23 cellular contexts compared by ENCODE assay signal in genomic region chr5:113058706-113059226, GRCh38.
DNase-seq lines count a peak whose midpoint lies in the region; ATAC-seq and TF ChIP-seq lines count a peak whose summit lies in the region.
"Had no signal": no experiment of that assay in that cellular context is flagged by ENCODE, and none has a peak within 500 bp of the region (broad histone marks: within the 10 kb centered on the region; RNA-seq: fewer than 3 reads in every experiment).

No MANE protein-coding gene starts in this region.

- H3K27ac ChIP-seq in ectodermal cell (ENCODE audit: insufficient read depth, low read depth, low read length, poor library complexity, severe bottlenecking) (peak overlapping the region; percentile 80), thymus (ENCODE audit: low read depth) (peak overlapping the region; percentile 50), right lobe of liver (no peak overlapping the region)
- H3K27ac ChIP-seq: 22Rv1, hepatocyte, thoracic aorta had no signal

- H3K27me3 Mint-ChIP-seq in mesothelial cell of epicardium (ENCODE audit: low read depth): no peaks in the 10 kb centered on the region
- H3K27me3 Mint-ChIP-seq: activated CD4-positive, alpha-beta memory T cell treated with anti-CD3 and anti-CD28 coated beads, Interleukin-2, amount 10 ng/mL, durations not matched to agents 7 days and 5 days had no signal

- H3K4me3 Mint-ChIP-seq in mesothelial cell of epicardium: no peak overlapping the region
- H3K4me3 Mint-ChIP-seq: activated CD4-positive, alpha-beta memory T cell treated with anti-CD3 and anti-CD28 coated beads, Interleukin-2, amount 10 ng/mL, durations not matched to agents 7 days and 5 days; activated naive CD4-positive, alpha-beta T cell treated with anti-CD3 and anti-CD28 coated beads for 36 hours had no signal

- intact Hi-C loops in right lobe of liver (cut with DNase I): no loop called here

- H3K36me3 Mint-ChIP-seq in mesothelial cell of epicardium: peaks cover 13% of the 10 kb centered on the region

- no peak for ATAC-seq in right lobe of liver
- ATAC-seq in HG02938 (IDR thresholded peaks at IDR 0.05; ENCODE audit: unreplicated experiment): no peak

- WGBS in ectodermal cell, 2 experiments: 89% methylated on average over 6 of the region's 6 CpGs
- 55% methylated on average over 6 of the region's 6 CpGs for WGBS in thymus
- 64% methylated on average over 4 of the region's 6 CpGs for WGBS in right lobe of liver (ENCODE audit: insufficient coverage, low coverage, low lambda C conversion rate, missing lambda C conversion rate)

- DNase-seq in NCI-H146 (lab: John Stamatoyannopoulos, UW) (peak; percentile 40), NCI-H146 treated with DMSO at 0.1 percent for 48 hours (lab: John Stamatoyannopoulos, UW; ENCODE audit: unreplicated experiment) (no peak), mesothelial cell of epicardium (ENCODE audit: low spot score in 2 of 2, unreplicated experiment in 2 of 2) (no peak), right lobe of liver (no peak), inferior parietal cortex (ENCODE audit: extremely low spot score) (no peak)
- DNase-seq: activated CD4-positive, alpha-beta memory T cell treated with anti-CD3 and anti-CD28 coated beads, Interleukin-2, amount 10 ng/mL, durations not matched to agents 7 days and 5 days; activated CD4-positive, CD25-positive, alpha-beta regulatory T cell; activated naive CD4-positive, alpha-beta T cell treated with anti-CD3 and anti-CD28 coated beads for 36 hours; activated T-cell treated with anti-CD3 and anti-CD28 coated beads, Interleukin-2, amount 50 U/mL, for 1 hour; AML-193; cerebellar nuclear complex; effector memory CD4-positive, alpha-beta T cell; NCI-H1930; NCI-H524 treated with DMSO at 0.1 percent for 48 hours; stimulated activated CD4-positive, alpha-beta T cell treated with anti-CD3 and anti-CD28 coated beads, Interleukin-15, amount 100 ng/mL, for 24 hours; T-helper 2 cell had no signal

- TF ChIP-seq CTCF in mesothelial cell of epicardium (IDR thresholded peaks at IDR 0.05; ENCODE audit: unreplicated experiment) (no peak), right lobe of liver (IDR thresholded peaks at IDR 0.05) (no peak)

- no peaks in the 10 kb centered on the region for H3K9me3 ChIP-seq in ectodermal cell (ENCODE audit: control insufficient read depth, low read length)
- H3K9me3 ChIP-seq in thymus (ENCODE audit: control insufficient read depth): no peaks in the 10 kb centered on the region
- no peaks in the 10 kb centered on the region for H3K9me3 ChIP-seq in right lobe of liver
- H3K9me3 ChIP-seq: MG63, thoracic aorta had no signal

- peak overlapping the region; percentile 90 for H3K27ac Mint-ChIP-seq in mesothelial cell of epicardium
- H3K27ac Mint-ChIP-seq: activated CD4-positive, alpha-beta memory T cell treated with anti-CD3 and anti-CD28 coated beads, Interleukin-2, amount 10 ng/mL, durations not matched to agents 7 days and 5 days; activated naive CD4-positive, alpha-beta T cell treated with anti-CD3 and anti-CD28 coated beads for 36 hours had no signal

- H3K4me3 ChIP-seq in ectodermal cell (ENCODE audit: insufficient read depth, low read depth, low read length): no peak overlapping the region
- no peak overlapping the region for H3K4me3 ChIP-seq in thymus (ENCODE audit: low read length)
- H3K4me3 ChIP-seq in right lobe of liver: no peak overlapping the region
- H3K4me3 ChIP-seq: hepatocyte, MG63, thoracic aorta had no signal

- H3K9me3 Mint-ChIP-seq in mesothelial cell of epicardium: no peaks in the 10 kb centered on the region
- H3K9me3 Mint-ChIP-seq: activated CD4-positive, alpha-beta memory T cell treated with anti-CD3 and anti-CD28 coated beads, Interleukin-2, amount 10 ng/mL, durations not matched to agents 7 days and 5 days; activated naive CD4-positive, alpha-beta T cell treated with anti-CD3 and anti-CD28 coated beads for 36 hours had no signal

- TF ChIP-seq POLR2A in right lobe of liver (IDR thresholded peaks at IDR 0.05): no peak

- peaks cover 46% of the 10 kb centered on the region for H3K4me1 Mint-ChIP-seq in mesothelial cell of epicardium

- H3K4me1 ChIP-seq in ectodermal cell (ENCODE audit: control insufficient read depth, insufficient read depth, low read length) (peaks cover 23% of the 10 kb centered on the region), thymus (ENCODE audit: control insufficient read depth, insufficient read depth, low read length) (peaks cover 6% of the 10 kb centered on the region), right lobe of liver (peaks cover 0 to 6% (median 0%) of the 10 kb centered on the region in 4 donors)

- H3K36me3 ChIP-seq in ectodermal cell (ENCODE audit: control insufficient read depth, insufficient read depth, low read length) (no peaks in the 10 kb centered on the region), thymus (ENCODE audit: control insufficient read depth, insufficient read depth) (no peaks in the 10 kb centered on the region), right lobe of liver (peaks cover 0 to 58% (median 5%) of the 10 kb centered on the region in 4 donors)
- H3K36me3 ChIP-seq: MG63, thoracic aorta had no signal

- H3K27me3 ChIP-seq in ectodermal cell (ENCODE audit: control insufficient read depth, insufficient read depth, low read length, poor library complexity, severe bottlenecking): no peaks in the 10 kb centered on the region
- no peaks in the 10 kb centered on the region for H3K27me3 ChIP-seq in thymus (ENCODE audit: control insufficient read depth, insufficient read depth)
- H3K27me3 ChIP-seq in right lobe of liver: no peaks in the 10 kb centered on the region
- H3K27me3 ChIP-seq: hepatocyte, MG63 had no signal

Comparison
In these comparisons a context has a peak if more than half of its experiments do, and no peak if none do; other contexts are left out.
1. H3K27ac ChIP-seq: peak in ectodermal cell (single experiment) and thymus (single experiment); none in right lobe of liver (0 of 3).